Comparison of ENCODE assay signal across 1 cellular context in genomic region chr16:27435146-27435545, GRCh38. TPM values are rescaled to one million over a fixed set of nuclear protein-coding genes. Genes with fewer than 3 reads are reported as not detected.
"Had no signal": no experiment of that assay in that cellular context is flagged by ENCODE, and none has a peak within 500 bp of the region (broad histone marks: within the 10 kb centered on the region; RNA-seq: fewer than 3 reads in every experiment).

No MANE protein-coding gene starts in this region.

RNA-seq across cellular contexts. Expression of gene IL21R, which starts 33.2 kb away (rescaled TPM):
- total RNA-seq: smooth muscle cell had no signal
- polyA plus RNA-seq: smooth muscle cell had no signal
